ENCODE assay signal across 8 cellular contexts in genomic region chr17:42329025-42329976, GRCh38. TPM values are rescaled to one million over a fixed set of nuclear protein-coding genes. Genes with fewer than 3 reads are reported as not detected.
DNase-seq lines count a peak whose midpoint lies in the region; ATAC-seq, FAIRE-seq and TF ChIP-seq lines count a peak whose summit lies in the region.

No MANE protein-coding gene starts in this region.

- H3K27me3 ChIP-seq in ascending aorta (no peaks in the 10 kb centered on the region), iPS-18a (ENCODE audit: control insufficient read depth, insufficient read depth, low read length) (no peaks in the 10 kb centered on the region), stomach (no peaks in the 10 kb centered on the region)

- H3K27me3 Mint-ChIP-seq in activated CD8-positive, alpha-beta memory T cell treated with anti-CD3 and anti-CD28 coated beads, Interleukin-2, amount 10 ng/mL, durations not matched to agents 7 days and 5 days: no peaks in the 10 kb centered on the region

- H3K9me3 Mint-ChIP-seq in activated CD8-positive, alpha-beta memory T cell treated with anti-CD3 and anti-CD28 coated beads, Interleukin-2, amount 10 ng/mL, durations not matched to agents 7 days and 5 days (ENCODE audit: low read depth): no peaks in the 10 kb centered on the region

- peak overlapping the region; percentile 61 to 64 for H3K27ac ChIP-seq in ascending aorta
- peak overlapping the region; percentile 97 for H3K27ac ChIP-seq in iPS-18a (ENCODE audit: low read length)
- H3K27ac ChIP-seq in stomach: peak overlapping the region; percentile 54 to 73 (median 66)

- H3K4me3 ChIP-seq in ascending aorta (no peak overlapping the region), iPS-18a (ENCODE audit: low read length) (peak overlapping the region; percentile 24), stomach (no peak overlapping the region)

- peaks cover 49% of the 10 kb centered on the region for H3K36me3 Mint-ChIP-seq in activated CD8-positive, alpha-beta memory T cell treated with anti-CD3 and anti-CD28 coated beads, Interleukin-2, amount 10 ng/mL, durations not matched to agents 7 days and 5 days

- no peak for TF ChIP-seq CTCF in ascending aorta (IDR thresholded peaks at IDR 0.05)
- TF ChIP-seq CTCF in stomach (IDR thresholded peaks at IDR 0.05): no peak

- no peak overlapping the region for H3K27ac Mint-ChIP-seq in activated CD8-positive, alpha-beta memory T cell treated with anti-CD3 and anti-CD28 coated beads, Interleukin-2, amount 10 ng/mL, durations not matched to agents 7 days and 5 days

- no peak for ATAC-seq in GM18909 (IDR thresholded peaks at IDR 0.05; ENCODE audit: poor library complexity, unreplicated experiment)
- ATAC-seq in activated CD8-positive, alpha-beta memory T cell treated with anti-CD3 and anti-CD28 coated beads, Interleukin-2, amount 10 ng/mL, durations not matched to agents 7 days and 5 days: no peak

- WGBS in stomach, 5 donors: 39 to 46% (median 44%) methylated on average over 11 of the region's 11 CpGs

- intact Hi-C loops in ascending aorta (cut with DNase I): loop anchor here (5.0 kb wide), 1 partner anchor 33 kb away; no protein-coding TSS in a partner anchor
- intact Hi-C loops in stomach (cut with DNase I; ENCODE audit: low total_unique reads): loop anchor here (10.0 kb wide), 1 partner anchor 186 kb away; no protein-coding TSS in a partner anchor

- TF ChIP-seq EP300 in stomach (IDR thresholded peaks at IDR 0.05): no peak

- peaks cover 0 to 14% of the 10 kb centered on the region in 2 donors for H3K4me1 ChIP-seq in ascending aorta
- H3K4me1 ChIP-seq in iPS-18a (ENCODE audit: control insufficient read depth, low read depth, low read length): peaks cover 9% of the 10 kb centered on the region
- peaks cover 12 to 35% (median 15%) of the 10 kb centered on the region in 4 donors for H3K4me1 ChIP-seq in stomach

- DNase-seq in HTR-8/SVneo (ENCODE audit: insufficient read length, low spot score) (peak; percentile 67), ascending aorta (ENCODE audit: low spot score in 2 of 2) (no peak), stomach (no peak), SIG-M5 (lab: John Stamatoyannopoulos, UW) (no peak)
- no peak for DNase-seq in stimulated activated CD4-positive, alpha-beta T cell treated with anti-CD3 and anti-CD28 coated beads, Interleukin-2, amount 100 ng/mL, for 24 hours
- no peak for DNase-seq in activated CD8-positive, alpha-beta memory T cell treated with anti-CD3 and anti-CD28 coated beads, Interleukin-2, amount 10 ng/mL, durations not matched to agents 7 days and 5 days

- TF ChIP-seq POLR2A in stomach (IDR thresholded peaks at IDR 0.05): no peak

- no peaks in the 10 kb centered on the region for H3K9me3 ChIP-seq in ascending aorta
- no peaks in the 10 kb centered on the region for H3K9me3 ChIP-seq in iPS-18a (ENCODE audit: control insufficient read depth, low read depth, low read length)
- H3K9me3 ChIP-seq in stomach: no peaks in the 10 kb centered on the region

- H3K36me3 ChIP-seq in ascending aorta (peaks cover 64 to 86% of the 10 kb centered on the region in 2 donors), iPS-18a (ENCODE audit: control insufficient read depth, low read depth, low read length) (peaks cover 35% of the 10 kb centered on the region), stomach (peaks cover 50 to 100% (median 100%) of the 10 kb centered on the region in 4 donors)

- H3K4me1 Mint-ChIP-seq in activated CD8-positive, alpha-beta memory T cell treated with anti-CD3 and anti-CD28 coated beads, Interleukin-2, amount 10 ng/mL, durations not matched to agents 7 days and 5 days: peaks cover 14% of the 10 kb centered on the region

- peak; percentile 89 for FAIRE-seq in HTR-8/SVneo (lab: Jason Lieb, UNC)

- CTCF ChIA-PET in activated CD8-positive, alpha-beta memory T cell treated with anti-CD3 and anti-CD28 coated beads, Interleukin-2, amount 10 ng/mL, durations not matched to agents 7 days and 5 days (lab: Charles Lee): interaction anchor here (1.3 to 31.0 kb wide), 3 partner anchors 17 to 73 kb away, joined by 3 to 967 read pairs (median 4); partner anchors contain the start of gene STAT3

- H3K9ac ChIP-seq in iPS-18a (ENCODE audit: low read length): peak overlapping the region; percentile 35

- H3K4me3 Mint-ChIP-seq in activated CD8-positive, alpha-beta memory T cell treated with anti-CD3 and anti-CD28 coated beads, Interleukin-2, amount 10 ng/mL, durations not matched to agents 7 days and 5 days: no peak overlapping the region

RNA-seq across cellular contexts. Expression of gene STAT5A, which starts 41.0 kb away (rescaled TPM):
- total RNA-seq in ascending aorta (105 TPM), stomach (10 to 100 TPM; 16.2 to 81.7 (median 20.6) TPM)
- polyA plus RNA-seq in stomach: 10 to 100 TPM in 2 of 3 donors, 1 to 10 TPM in 1; 9.6 to 10.5 (median 10.5) TPM
- total RNA-seq in activated CD8-positive, alpha-beta memory T cell treated with anti-CD3 and anti-CD28 coated beads, Interleukin-2, amount 10 ng/mL, durations not matched to agents 7 days and 5 days: 100 to 1,000 TPM; 118 to 127 TPM

RNA-seq across cellular contexts. Expression of gene STAT5B, which starts 53.1 kb away (rescaled TPM):
- total RNA-seq in ascending aorta (80.6 TPM), stomach (10 to 100 TPM; 51.4 to 86.2 (median 62.4) TPM)
- 10 to 100 TPM; 18.9 to 24.1 (median 19.8) TPM for polyA plus RNA-seq in stomach
- total RNA-seq in activated CD8-positive, alpha-beta memory T cell treated with anti-CD3 and anti-CD28 coated beads, Interleukin-2, amount 10 ng/mL, durations not matched to agents 7 days and 5 days: 100 to 1,000 TPM; 112 to 116 TPM

RNA-seq across cellular contexts. Expression of gene STAT3, which starts 58.9 kb away (rescaled TPM):
- total RNA-seq in ascending aorta: 181 TPM
- 100 to 1,000 TPM in 4 of 5 donors, 10 to 100 TPM in 1; 70.4 to 207 (median 159) TPM for total RNA-seq in stomach
- 10 to 100 TPM; 31.3 to 46.6 (median 42.3) TPM for polyA plus RNA-seq in stomach
- total RNA-seq in activated CD8-positive, alpha-beta memory T cell treated with anti-CD3 and anti-CD28 coated beads, Interleukin-2, amount 10 ng/mL, durations not matched to agents 7 days and 5 days: 10 to 100 TPM; 90.5 to 97.6 TPM
